Comparison of ENCODE assay signal across 27 cellular contexts in genomic region chr3:13371100-13372075, GRCh38. TPM values are rescaled to one million over a fixed set of nuclear protein-coding genes. Genes with fewer than 3 reads are reported as not detected.
DNase-seq lines count a peak whose midpoint lies in the region; ATAC-seq, FAIRE-seq and TF ChIP-seq lines count a peak whose summit lies in the region.
"Had no signal": no experiment of that assay in that cellular context is flagged by ENCODE, and none has a peak within 500 bp of the region (broad histone marks: within the 10 kb centered on the region; RNA-seq: fewer than 3 reads in every experiment).

No MANE protein-coding gene starts in this region.

- FAIRE-seq in urothelium cell line (lab: Jason Lieb, UNC), result peak; percentile 9
- FAIRE-seq: keratinocyte had no signal

- no peaks in the 10 kb centered on the region for H3K36me3 ChIP-seq in upper lobe of right lung
- H3K36me3 ChIP-seq: suprapubic skin, uterus had no signal

- H3K36me3 Mint-ChIP-seq in activated T-helper 17 cell treated with anti-CD3 and anti-CD28 coated beads, Interleukin-2, amount 50 U/mL, for 72 hours (ENCODE audit: low read depth), result peaks cover 62% of the 10 kb centered on the region

- DNase-seq in Right ventricle myocardium inferior (ENCODE audit: missing footprints) (peak; percentile 71), left cardiac atrium (no peak), left lobe of liver (ENCODE audit: low spot score) (no peak), urothelium cell line (ENCODE audit: low spot score) (peak; percentile 33), posterior cingulate gyrus (no peak), upper lobe of right lung (no peak)
- DNase-seq in activated CD8-positive, alpha-beta memory T cell treated with anti-CD3 and anti-CD28 coated beads, Interleukin-2, amount 50 U/mL, for 4 hours, result no peak
- DNase-seq: activated CD4-positive, alpha-beta T cell treated with anti-CD3 and anti-CD28 coated beads, Interleukin-2, amount 50 U/mL, for 1 hour; activated CD8-positive, alpha-beta memory T cell treated with anti-CD3 and anti-CD28 coated beads, Interleukin-2, amount 50 U/mL, for 48 hours; activated effector memory CD4-positive, alpha-beta T cell treated with Interleukin-2 at 50 U/mL for 16 hours; amniotic stem cell; Calu3; NCI-H1105; NCI-H2081 treated with DMSO at 0.1 percent for 48 hours; NCI-H345; NCI-H748 treated with DMSO at 0.1 percent for 48 hours; psoas muscle; T-helper 9 cell; uterus; WERI-Rb-1 had no signal

- H3K4me1 ChIP-seq in upper lobe of right lung, result no peaks in the 10 kb centered on the region
- H3K4me1 ChIP-seq: psoas muscle, uterus had no signal

- H3K27me3 Mint-ChIP-seq in activated T-helper 17 cell treated with anti-CD3 and anti-CD28 coated beads, Interleukin-2, amount 50 U/mL, for 72 hours, result no peaks in the 10 kb centered on the region
- H3K27me3 Mint-ChIP-seq: dendritic cell treated with granulocyte-macrophage colony-stimulating factor and Interleukin-4, amounts not matched to agents 40 ng/mL and 50 ng/mL, for 4 days; IgD-negative memory B cell had no signal

- no peak for TF ChIP-seq CTCF in upper lobe of right lung (IDR thresholded peaks at IDR 0.05)

- no peaks in the 10 kb centered on the region for H3K9me3 ChIP-seq in upper lobe of right lung
- H3K9me3 ChIP-seq: psoas muscle, suprapubic skin, uterus had no signal

- H3K27ac ChIP-seq in upper lobe of right lung, result no peak overlapping the region
- H3K27ac ChIP-seq: psoas muscle, suprapubic skin, uterus, WERI-Rb-1 had no signal

- ATAC-seq in Right ventricle myocardium inferior, result no peak
- no peak for ATAC-seq in left cardiac atrium
- ATAC-seq in activated T-helper 17 cell treated with anti-CD3 and anti-CD28 coated beads, Interleukin-2, amount 50 U/mL, for 72 hours (replicated peaks), result no peak
- peak; percentile 22 for ATAC-seq in left lobe of liver
- ATAC-seq in upper lobe of right lung, result no peak
- ATAC-seq: psoas muscle, SK-N-SH treated with all-trans-retinoic acid at 6 μM for 48 hours had no signal

- no peaks in the 10 kb centered on the region for H3K9me3 Mint-ChIP-seq in activated T-helper 17 cell treated with anti-CD3 and anti-CD28 coated beads, Interleukin-2, amount 50 U/mL, for 72 hours
- H3K9me3 Mint-ChIP-seq: dendritic cell treated with granulocyte-macrophage colony-stimulating factor and Interleukin-4, amounts not matched to agents 40 ng/mL and 50 ng/mL, for 4 days; IgD-negative memory B cell had no signal

- no peak overlapping the region for H3K4me3 ChIP-seq in upper lobe of right lung
- H3K4me3 ChIP-seq: lung, psoas muscle, suprapubic skin, uterus had no signal

- H3K4me1 Mint-ChIP-seq in activated T-helper 17 cell treated with anti-CD3 and anti-CD28 coated beads, Interleukin-2, amount 50 U/mL, for 72 hours, result no peaks in the 10 kb centered on the region

- peak overlapping the region; percentile 74 for H3K27ac Mint-ChIP-seq in activated T-helper 17 cell treated with anti-CD3 and anti-CD28 coated beads, Interleukin-2, amount 50 U/mL, for 72 hours
- H3K27ac Mint-ChIP-seq: dendritic cell treated with granulocyte-macrophage colony-stimulating factor and Interleukin-4, amounts not matched to agents 40 ng/mL and 50 ng/mL, for 4 days had no signal

- H3K27me3 ChIP-seq in upper lobe of right lung, result no peaks in the 10 kb centered on the region
- H3K27me3 ChIP-seq: suprapubic skin, uterus had no signal

- intact Hi-C loops in Right ventricle myocardium inferior (cut with DNase I), result no loop called here
- intact Hi-C loops in left cardiac atrium (cut with DNase I), result no loop called here
- intact Hi-C loops in posterior cingulate gyrus (cut with DNase I), result no loop called here
- intact Hi-C loops in upper lobe of right lung (cut with DNase I), result no loop called here

- H3K4me3 Mint-ChIP-seq in activated T-helper 17 cell treated with anti-CD3 and anti-CD28 coated beads, Interleukin-2, amount 50 U/mL, for 72 hours, result no peak overlapping the region
- H3K4me3 Mint-ChIP-seq: dendritic cell treated with granulocyte-macrophage colony-stimulating factor and Interleukin-4, amounts not matched to agents 40 ng/mL and 50 ng/mL, for 4 days; IgD-negative memory B cell had no signal

RNA-seq across cellular contexts. Expression of gene NUP210, which starts 48.7 kb away (rescaled TPM):
- total RNA-seq in Right ventricle myocardium inferior, result 3.5 TPM
- total RNA-seq in left cardiac atrium, result 1 to 10 TPM; 2.8 to 4.7 TPM
- total RNA-seq in activated T-helper 17 cell treated with anti-CD3 and anti-CD28 coated beads, Interleukin-2, amount 50 U/mL, for 72 hours, result 100 to 1,000 TPM in 1 of 2 donors, 10 to 100 TPM in 1; 86.9 to 146 TPM
- total RNA-seq in left lobe of liver, result 19.1 TPM
- total RNA-seq in upper lobe of right lung, result 19.8 TPM

Comparison
In these comparisons a context has a peak if more than half of its experiments do, and no peak if none do; other contexts are left out.
1. DNase-seq: peak in Right ventricle myocardium inferior (single experiment) and urothelium cell line (single experiment); none in left cardiac atrium (single experiment), left lobe of liver (single experiment), posterior cingulate gyrus (0 of 10), upper lobe of right lung (single experiment) and activated CD8-positive, alpha-beta memory T cell treated with anti-CD3 and anti-CD28 coated beads, Interleukin-2, amount 50 U/mL, for 4 hours (single experiment).